19 cellular contexts compared by ENCODE assay signal in the genomic region with DNA sequence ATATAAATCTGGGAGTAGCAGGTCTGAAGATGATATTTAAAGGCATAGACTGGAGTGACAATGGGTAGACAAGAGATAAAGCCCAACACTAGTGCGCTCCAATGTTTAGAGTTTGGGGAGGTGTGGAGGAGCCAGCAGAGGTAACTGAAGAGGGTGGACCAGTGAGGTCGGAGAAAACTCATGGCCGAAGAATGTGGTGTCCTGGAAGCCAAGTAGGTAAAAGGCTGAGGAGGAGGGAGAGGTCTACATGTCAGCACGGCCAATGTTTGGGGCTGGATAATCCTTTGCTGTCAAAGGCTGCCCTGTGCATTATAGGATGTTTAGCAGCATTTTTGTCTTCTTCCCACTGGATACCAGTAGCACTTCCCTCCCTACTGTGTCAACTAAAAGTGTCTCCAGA.
DNase-seq lines count a peak whose midpoint lies in the region; ATAC-seq and TF ChIP-seq lines count a peak whose summit lies in the region.
"Had no signal": no experiment of that assay in that cellular context is flagged by ENCODE, and none has a peak within 500 bp of the region (broad histone marks: within the 10 kb centered on the region; RNA-seq: fewer than 3 reads in every experiment).

No MANE protein-coding gene starts in this region.

- no peak for TF ChIP-seq POLR2A in breast epithelium (IDR thresholded peaks at IDR 0.05)
- TF ChIP-seq POLR2A in tibial nerve (IDR thresholded peaks at IDR 0.05): no peak

- H3K4me1 ChIP-seq in mammary epithelial cell (ENCODE audit: insufficient read depth, low read length) (peaks cover 24% of the 10 kb centered on the region), breast epithelium (no peaks in the 10 kb centered on the region), PC-9 (replicated peaks; ENCODE audit: insufficient read depth) (peaks cover 30% of the 10 kb centered on the region), foreskin keratinocyte (no peaks in the 10 kb centered on the region), tibial nerve (no peaks in the 10 kb centered on the region)
- H3K4me1 ChIP-seq: BLaER1, Peyer's patch had no signal

- 0 out of 2 replicates have a peak, but pooled peaks cover 2% of the 10 kb centered on the region for H3K9me2 ChIP-seq in PC-9 (ENCODE audit: insufficient read depth)

- peak; percentile 6 for ATAC-seq in foreskin keratinocyte
- no peak for ATAC-seq in stimulated activated naive CD8-positive, alpha-beta T cell treated with anti-CD3 and anti-CD28 coated beads, Interleukin-15, amount 100 ng/mL, for 72 hours

- in situ Hi-C loops in mammary epithelial cell (cut with MboI; ENCODE audit: low sequenced_read_pairs in 2 of 2): loop anchor here in 1 of 2 donors (10.0 kb wide), 1 partner anchor 822 kb away; no protein-coding TSS in a partner anchor

- intact Hi-C loops in mammary epithelial cell (cut with micrococcal nuclease): loop anchor here (5.0 kb wide), 5 partner anchors 699 to 1309 kb away; no protein-coding TSS in a partner anchor
- intact Hi-C loops in breast epithelium (cut with DNase I; ENCODE audit: low total_unique reads): no loop called here
- intact Hi-C loops in PC-9 (cut with micrococcal nuclease; ENCODE audit: unreplicated experiment): loop anchor here (2.0 to 10.0 kb wide), 11 partner anchors 129 to 1382 kb away; a partner anchor contains a TSS

- POLR2A ChIA-PET in PC-9 (lab: Charles Lee; ENCODE audit: unreplicated experiment): no interaction called here

- TF ChIP-seq CTCF in mammary epithelial cell (conservative IDR thresholded peaks at IDR 0.05 in 1 of 2, IDR thresholded peaks at IDR 0.05 in 1 of 2; ENCODE audit: extremely low read depth in 1 of 2, insufficient read depth in 1 of 2, low read depth in 1 of 2, low read length in 2 of 2): no peak
- TF ChIP-seq CTCF in breast epithelium (IDR thresholded peaks at IDR 0.05): no peak
- no peak for TF ChIP-seq CTCF in PC-9 (conservative IDR thresholded peaks at IDR 0.05)
- no peak for TF ChIP-seq CTCF in foreskin keratinocyte (conservative IDR thresholded peaks at IDR 0.05)
- TF ChIP-seq CTCF in tibial nerve (IDR thresholded peaks at IDR 0.05): no peak

- no peaks in the 10 kb centered on the region for H3K79me2 ChIP-seq in mammary epithelial cell (ENCODE audit: insufficient read depth, low read length)
- no peaks in the 10 kb centered on the region for H3K79me2 ChIP-seq in PC-9 (ENCODE audit: low read depth)

- BruUV-seq in mammary epithelial cell (replicated peaks; lab: Mats Ljungman, UMichigan) (no TSS peak), PC-9 (replicated peaks; lab: Mats Ljungman, UMichigan) (no TSS peak)

- H3K36me3 ChIP-seq in mammary epithelial cell (ENCODE audit: insufficient read depth, low read length) (no peaks in the 10 kb centered on the region), breast epithelium (no peaks in the 10 kb centered on the region), PC-9 (ENCODE audit: low read depth) (no peaks in the 10 kb centered on the region), tibial nerve (no peaks in the 10 kb centered on the region)
- H3K36me3 ChIP-seq: BLaER1, Peyer's patch had no signal

- dilution Hi-C loops in mammary epithelial cell (cut with HindIII; ENCODE audit: low sequenced_read_pairs): loop anchor here (5.0 kb wide), 1 partner anchor 129 kb away; no protein-coding TSS in a partner anchor

- H3K9me3 ChIP-seq in mammary epithelial cell (replicated peaks; ENCODE audit: insufficient read depth, low read length): no peaks in the 10 kb centered on the region
- no peaks in the 10 kb centered on the region for H3K9me3 ChIP-seq in breast epithelium
- H3K9me3 ChIP-seq in PC-9 (ENCODE audit: insufficient read depth, low read depth): no peaks in the 10 kb centered on the region
- H3K9me3 ChIP-seq in tibial nerve: no peaks in the 10 kb centered on the region
- H3K9me3 ChIP-seq: BLaER1, Peyer's patch had no signal

- no peak overlapping the region for H3K4me3 Mint-ChIP-seq in stimulated activated naive CD8-positive, alpha-beta T cell treated with anti-CD3 and anti-CD28 coated beads, Interleukin-15, amount 100 ng/mL, for 72 hours
- H3K4me3 Mint-ChIP-seq: CD8-positive, alpha-beta memory T cell; H9; IgD-negative memory B cell had no signal

- H3K4me1 Mint-ChIP-seq in stimulated activated naive CD8-positive, alpha-beta T cell treated with anti-CD3 and anti-CD28 coated beads, Interleukin-15, amount 100 ng/mL, for 72 hours: no peaks in the 10 kb centered on the region
- H3K4me1 Mint-ChIP-seq: CD8-positive, alpha-beta memory T cell; H9; IgD-negative memory B cell had no signal

- CTCF ChIA-PET in mammary epithelial cell (lab: Charles Lee; ENCODE audit: low non-redundant PET): no interaction called here
- CTCF ChIA-PET in PC-9 (lab: Charles Lee): interaction anchor here (1.1 kb wide), 1 partner anchor 128 kb away, joined by 4 read pairs; no protein-coding TSS in a partner anchor

- no peaks in the 10 kb centered on the region for H3K9me3 Mint-ChIP-seq in stimulated activated naive CD8-positive, alpha-beta T cell treated with anti-CD3 and anti-CD28 coated beads, Interleukin-15, amount 100 ng/mL, for 72 hours
- H3K9me3 Mint-ChIP-seq: CD8-positive, alpha-beta memory T cell; H9; IgD-negative memory B cell had no signal

- WGBS in mammary epithelial cell (ENCODE audit: low coverage, missing lambda C conversion rate): 66% methylated on average over 4 of the region's 4 CpGs
- 84 to 87% methylated on average over 4 of the region's 4 CpGs for WGBS in tibial nerve, 2 donors

- DNase-seq in mammary epithelial cell (no peak), breast epithelium (ENCODE audit: low spot score in 2 of 2) (no peak), PC-9 (peak; percentile 60 to 73), foreskin keratinocyte (no peak), NCI-H1105 treated with DMSO at 0.1 percent for 48 hours (lab: John Stamatoyannopoulos, UW) (no peak), T1000 (lab: John Stamatoyannopoulos, UW) (no peak), tibial nerve (ENCODE audit: low spot score in 2 of 2) (no peak)
- no peak for DNase-seq in stimulated activated naive CD8-positive, alpha-beta T cell treated with anti-CD3 and anti-CD28 coated beads, Interleukin-15, amount 100 ng/mL, for 72 hours
- DNase-seq: 8988T; CD8-positive, alpha-beta memory T cell; H9; NCI-H1092; NCI-H187; NCI-H446; NCI-H748 treated with DMSO at 0.1 percent for 48 hours; Peyer's patch; SHP77 treated with DMSO at 0.1 percent for 48 hours had no signal

- no peaks in the 10 kb centered on the region for H4K20me1 ChIP-seq in mammary epithelial cell (ENCODE audit: insufficient read depth, low read length)
- no peaks in the 10 kb centered on the region for H4K20me1 ChIP-seq in PC-9 (ENCODE audit: insufficient read depth)
- H4K20me1 ChIP-seq: BLaER1 had no signal

- H3K4me2 ChIP-seq in mammary epithelial cell (ENCODE audit: insufficient read depth, low read depth, low read length) (peak overlapping the region; percentile 0), PC-9 (no peak overlapping the region)
- H3K4me2 ChIP-seq: BLaER1 had no signal

- no peak overlapping the region for H3K27ac Mint-ChIP-seq in stimulated activated naive CD8-positive, alpha-beta T cell treated with anti-CD3 and anti-CD28 coated beads, Interleukin-15, amount 100 ng/mL, for 72 hours
- H3K27ac Mint-ChIP-seq: CD8-positive, alpha-beta memory T cell; H9; IgD-negative memory B cell had no signal

- peaks cover 14% of the 10 kb centered on the region for H3K27me3 Mint-ChIP-seq in stimulated activated naive CD8-positive, alpha-beta T cell treated with anti-CD3 and anti-CD28 coated beads, Interleukin-15, amount 100 ng/mL, for 72 hours

- no peak for TF ChIP-seq EP300 in tibial nerve (IDR thresholded peaks at IDR 0.05)

- H3K27me3 ChIP-seq in mammary epithelial cell (ENCODE audit: insufficient read depth, low read length) (no peaks in the 10 kb centered on the region), breast epithelium (no peaks in the 10 kb centered on the region), PC-9 (ENCODE audit: insufficient read depth, low read depth) (no peaks in the 10 kb centered on the region), foreskin keratinocyte (peaks cover 3% of the 10 kb centered on the region), tibial nerve (no peaks in the 10 kb centered on the region)
- H3K27me3 ChIP-seq: BLaER1, Peyer's patch had no signal

- H3K27ac ChIP-seq in mammary epithelial cell (ENCODE audit: insufficient read depth, low read depth, low read length) (no peak overlapping the region), breast epithelium (no peak overlapping the region), PC-9 (no peak overlapping the region), foreskin keratinocyte (no peak overlapping the region), tibial nerve (no peak overlapping the region)
- H3K27ac ChIP-seq: BLaER1, Peyer's patch had no signal

- H3K4me3 ChIP-seq in mammary epithelial cell (replicated peaks in 1 of 3; ENCODE audit: insufficient read depth in 1 of 3, low read depth in 2 of 3, low read length in 3 of 3): no peak overlapping the region
- H3K4me3 ChIP-seq in breast epithelium: no peak overlapping the region
- H3K4me3 ChIP-seq in PC-9: no peak overlapping the region
- no peak overlapping the region for H3K4me3 ChIP-seq in tibial nerve
- H3K4me3 ChIP-seq: BLaER1, Peyer's patch had no signal

- H3K9ac ChIP-seq in mammary epithelial cell (ENCODE audit: insufficient read depth, low read length): no peak overlapping the region
- H3K9ac ChIP-seq: BLaER1 had no signal

- H2AFZ ChIP-seq in mammary epithelial cell (ENCODE audit: low read depth, low read length) (peak overlapping the region; percentile 0), PC-9 (no peak overlapping the region)

- no peaks in the 10 kb centered on the region for H3F3A ChIP-seq in PC-9 (ENCODE audit: insufficient read depth, low read depth)

Comparison
In these comparisons a context has a peak if more than half of its experiments do, and no peak if none do; other contexts are left out.
1. DNase-seq: peak in PC-9 (2 of 2); none in mammary epithelial cell (single experiment), breast epithelium (0 of 2), foreskin keratinocyte (0 of 2), stimulated activated naive CD8-positive, alpha-beta T cell treated with anti-CD3 and anti-CD28 coated beads, Interleukin-15, amount 100 ng/mL, for 72 hours (0 of 2), NCI-H1105 treated with DMSO at 0.1 percent for 48 hours (single experiment), T1000 (single experiment) and tibial nerve (0 of 2).